ENCODE assay signal across 9 cellular contexts in genomic region chr9:136319244-136319643, GRCh38. TPM values are rescaled to one million over a fixed set of nuclear protein-coding genes. Genes with fewer than 3 reads are reported as not detected.
A peak's percentile ranks its signal among the peaks of the same experiment; 100 is the strongest.
DNase-seq lines count a peak whose midpoint lies in the region; ATAC-seq, FAIRE-seq and TF ChIP-seq lines count a peak whose summit lies in the region.
"Not testable (repeated sequence)": the region's sequence is repeated elsewhere in the genome, so short reads cannot be mapped to it uniquely, and the experiment has no call there.
"Had no signal": no experiment of that assay in that cellular context is flagged by ENCODE, and none has a peak within 500 bp of the region (broad histone marks: within the 10 kb centered on the region; RNA-seq: fewer than 3 reads in every experiment).

No MANE protein-coding gene starts in this region.

- peak overlapping the region; percentile 98 for H3K4me2 ChIP-seq in BLaER1
- peak overlapping the region; percentile 31 for H3K4me2 ChIP-seq in DOHH2 (ENCODE audit: low read length)
- not testable (repeated sequence) for H3K4me2 ChIP-seq in K562 (ENCODE audit: insufficient read depth, low read length)

- intact Hi-C loops in K562 (cut with micrococcal nuclease); left ventricle myocardium superior (cut with micrococcal nuclease): not testable (repeated sequence)

- H3K4me1 ChIP-seq in BLaER1 (peaks cover 70% of the 10 kb centered on the region), DOHH2 (ENCODE audit: control insufficient read depth, low read length) (peaks cover 38% of the 10 kb centered on the region), K562 (replicated peaks in 1 of 2; ENCODE audit: control insufficient read depth in 2 of 2, insufficient read depth in 2 of 2, low read length in 2 of 2) (peaks cover 0 to 37% of the 10 kb centered on the region in 2 experiments; a peak in 2 of 5 replicates)

- POLR2A ChIA-PET in K562 (lab: Yijun Ruan, JAX), result interaction anchor here (0.6 kb wide), 1 partner anchor 37 kb away, joined by 3 read pairs; no protein-coding TSS in a partner anchor

- not testable (repeated sequence) for H3F3A ChIP-seq in DOHH2 (ENCODE audit: control insufficient read depth, insufficient read depth)

- CTCF ChIA-PET in K562 (lab: Yijun Ruan, JAX; ENCODE audit: low intra/inter-chr PET ratio), result not testable (repeated sequence)

- not testable (repeated sequence) for TF ChIP-seq POLR2A in K562 (conservative IDR thresholded peaks at IDR 0.05)

- peaks cover 23% of the 10 kb centered on the region for H3K9me3 ChIP-seq in BLaER1
- peaks cover 20% of the 10 kb centered on the region for H3K9me3 ChIP-seq in DOHH2 (ENCODE audit: control insufficient read depth, insufficient read depth, low read length)
- H3K9me3 ChIP-seq in K562 (replicated peaks; ENCODE audit: control insufficient read depth, insufficient read depth, low read depth, low read length), result not testable (repeated sequence)

- not testable (repeated sequence) for H2AFZ ChIP-seq in K562 (ENCODE audit: low read depth, low read length)

- FAIRE-seq in K562 (lab: Jason Lieb, UNC), result not testable (repeated sequence)

- peak overlapping the region; percentile 52 for H3K4me3 ChIP-seq in BLaER1
- not testable (repeated sequence) for H3K4me3 ChIP-seq in DOHH2 (ENCODE audit: low read length); K562

- not testable (repeated sequence) for H3K27me3 ChIP-seq in BLaER1; DOHH2 (ENCODE audit: control insufficient read depth, low read length)
- peaks cover 19 to 52% of the 10 kb centered on the region in 2 experiments; a peak in 4 of 5 replicates for H3K27me3 ChIP-seq in K562 (ENCODE audit: control insufficient read depth in 2 of 2, insufficient read depth in 2 of 2, low read length in 2 of 2)

- H3K36me3 ChIP-seq in BLaER1, result 0 out of 2 replicates have a peak, but pooled peaks cover 11% of the 10 kb centered on the region
- H3K36me3 ChIP-seq in DOHH2 (ENCODE audit: control insufficient read depth, low read length); K562 (ENCODE audit: control insufficient read depth, insufficient read depth, low read length): not testable (repeated sequence)

- not testable (repeated sequence) for H3K9me1 ChIP-seq in K562 (ENCODE audit: control insufficient read depth, insufficient read depth, low read length)

- not testable (repeated sequence) for DNase-seq in K562 (ENCODE audit: extremely low read depth in 1 of 4, low spot score in 3 of 4)
- peak; percentile 3 for DNase-seq in left ventricle myocardium superior

- TF ChIP-seq RAD21 in K562 (CRISPR knock-in tag; conservative IDR thresholded peaks at IDR 0.05 in 1 of 2, IDR thresholded peaks at IDR 0.05 in 1 of 2), result not testable (repeated sequence)

- not testable (repeated sequence) for ATAC-seq in K562, left ventricle myocardium superior

- BruUV-seq in K562 (replicated peaks; lab: Mats Ljungman, UMichigan), result not testable (repeated sequence)

- peak overlapping the region; percentile 91 for H3K27ac ChIP-seq in BLaER1
- H3K27ac ChIP-seq in DOHH2 (ENCODE audit: low read depth, low read length); K562 (ENCODE audit: extremely low read depth, low read depth, low read length): not testable (repeated sequence)

- not testable (repeated sequence) for TF ChIP-seq CTCF in DOHH2 (IDR thresholded peaks at IDR 0.05; ENCODE audit: low read depth, low read length, poor library complexity, severe bottlenecking); K562 (IDR thresholded peaks at IDR 0.05 in 2 of 3, conservative IDR thresholded peaks at IDR 0.05 in 1 of 3; ENCODE audit: insufficient read depth in 2 of 3, low read depth in 1 of 3, low read length in 3 of 3)

- H4K20me1 ChIP-seq in BLaER1; DOHH2 (ENCODE audit: control insufficient read depth, insufficient read depth, low read depth, low read length); K562 (replicated peaks; ENCODE audit: control insufficient read depth, insufficient read depth, low read length): not testable (repeated sequence)

- in situ Hi-C loops in K562 (cut with MboI), result not testable (repeated sequence)

- H3K9ac ChIP-seq in BLaER1, result peak overlapping the region; percentile 72; the same call in 1 of the 2 replicates
- H3K9ac ChIP-seq in K562 (ENCODE audit: insufficient read depth in 1 of 2, low read depth in 2 of 2, low read length in 2 of 2), result not testable (repeated sequence)

- not testable (repeated sequence) for H3K9me2 ChIP-seq in DOHH2 (replicated peaks; ENCODE audit: control insufficient read depth, low read length)

- 56% methylated on average over 14 of the region's 14 CpGs for WGBS in K562 (ENCODE audit: insufficient coverage, low coverage, missing lambda C conversion rate)

- not testable (repeated sequence) for H3K79me2 ChIP-seq in DOHH2 (ENCODE audit: control insufficient read depth, low read length); K562 (ENCODE audit: control insufficient read depth, insufficient read depth, low read length)

- not testable (repeated sequence) for TF ChIP-seq EP300 in K562 (IDR thresholded peaks at IDR 0.05; ENCODE audit: low read length)

RNA-seq across cellular contexts. Expression of gene GPSM1, which starts 8.1 kb away (rescaled TPM):
- total RNA-seq in K562 (2011; cell fraction: chromatin; rRNA removed; ENCODE audit: low replicate concordance), result 13.9 and 58.1 TPM in 2 replicates
- total RNA-seq in K562 (2011; cell fraction: nucleolus; rRNA removed), result 30.3 and 36.2 TPM in 2 replicates
- 16.3 and 19.9 TPM in 2 replicates for total RNA-seq in K562 (2011; cell fraction: nucleoplasm; rRNA removed)
- total RNA-seq in K562 (2014; rRNA removed) (12.7 and 16.0 TPM in 2 replicates), K562 (2014; rRNA removed; fragmentation: Illumina TruSeq; extraction: Trizol) (0.54 and 0.76 TPM in 2 replicates), K562 (2015; rRNA removed; fragmentation: Illumina TruSeq; extraction: Trizol) (3.1 and 4.1 TPM in 2 replicates), K562 (2021) (12.4 and 14.2 TPM in 2 replicates), left ventricle myocardium superior (61.7 TPM)
- polyA plus RNA-seq in K562 (2011; rRNA removed) (5.4 and 6.7 TPM in 2 replicates), K562 (2014; fragmentation: Illumina TruSeq; extraction: Trizol) (1.9 and 5.2 TPM in 2 replicates), K562 (2014; fragmentation: Nextera tagmentation; extraction: Ambion mirVana) (under 1 TPM; 0.04 to 0.10 TPM), K562 (2014; rRNA removed) (9.2 and 10.1 TPM in 2 replicates)
- polyA plus RNA-seq in K562 (2011; cell fraction: cytosol; rRNA removed), result 5.4 and 23.3 TPM in 2 replicates
- 21.3 and 47.7 TPM in 2 replicates for polyA plus RNA-seq in K562 (2011; cell fraction: nucleus; rRNA removed)
- 5.3 and 13.8 TPM in 2 replicates for polyA plus RNA-seq in K562 (2012)
- 1.4 and 3.0 TPM in 2 replicates for polyA minus RNA-seq in K562 (2011; rRNA and poly(A)+ RNA removed)
- 7.8 and 9.2 TPM in 2 replicates for polyA minus RNA-seq in K562 (2011; cell fraction: cytosol; rRNA and poly(A)+ RNA removed)
- 12.7 and 13.3 TPM in 2 replicates for polyA minus RNA-seq in K562 (2011; cell fraction: nucleus; rRNA and poly(A)+ RNA removed)

RNA-seq across cellular contexts. Expression of gene CCDC187, which starts 15.3 kb away (rescaled TPM):
- total RNA-seq in K562 (2011; cell fraction: chromatin; rRNA removed; ENCODE audit: low replicate concordance), result 0.53 TPM in 1 of 2 replicates, not detected in the other
- 0.13 and 0.33 TPM in 2 replicates for total RNA-seq in K562 (2011; cell fraction: nucleolus; rRNA removed)
- total RNA-seq in K562 (2011; cell fraction: nucleoplasm; rRNA removed), result 0.15 and 0.46 TPM in 2 replicates
- total RNA-seq in K562 (2014; rRNA removed) (not detected in 2 replicates), K562 (2014; rRNA removed; fragmentation: Illumina TruSeq; extraction: Trizol) (not detected in 2 replicates), K562 (2015; rRNA removed; fragmentation: Illumina TruSeq; extraction: Trizol) (not detected in 2 replicates), K562 (2021) (0.02 TPM in 1 of 2 replicates, not detected in the other), left ventricle myocardium superior (not detected)
- polyA plus RNA-seq in K562 (2011; rRNA removed) (not detected in 2 replicates), K562 (2014; fragmentation: Illumina TruSeq; extraction: Trizol) (not detected in 2 replicates), K562 (2014; fragmentation: Nextera tagmentation; extraction: Ambion mirVana) (not detected), K562 (2014; rRNA removed) (not detected in 2 replicates)
- 0.07 TPM in 1 of 2 replicates, not detected in the other for polyA plus RNA-seq in K562 (2011; cell fraction: cytosol; rRNA removed)
- 0.01 and 0.40 TPM in 2 replicates for polyA plus RNA-seq in K562 (2011; cell fraction: nucleus; rRNA removed)
- polyA plus RNA-seq in K562 (2012), result 0.04 TPM in 1 of 2 replicates, not detected in the other
- not detected in 2 replicates for polyA minus RNA-seq in K562 (2011; rRNA and poly(A)+ RNA removed)
- polyA minus RNA-seq in K562 (2011; cell fraction: cytosol; rRNA and poly(A)+ RNA removed), result not detected in 2 replicates
- polyA minus RNA-seq in K562 (2011; cell fraction: nucleus; rRNA and poly(A)+ RNA removed), result 0.11 and 0.27 TPM in 2 replicates
- total RNA-seq: A673; CD4-positive, alpha-beta T cell; Daoy had no signal
- polyA plus RNA-seq: AG04450, BJ had no signal

RNA-seq across cellular contexts. Expression of gene DNLZ, which starts 44.3 kb away (rescaled TPM):
- 3.5 and 12.0 TPM in 2 replicates for total RNA-seq in K562 (2011; cell fraction: chromatin; rRNA removed; ENCODE audit: low replicate concordance)
- 9.3 and 11.7 TPM in 2 replicates for total RNA-seq in K562 (2011; cell fraction: nucleolus; rRNA removed)
- total RNA-seq in K562 (2011; cell fraction: nucleoplasm; rRNA removed), result 3.4 and 4.8 TPM in 2 replicates
- total RNA-seq in K562 (2014; rRNA removed), result 44.6 and 56.7 TPM in 2 replicates
- total RNA-seq in K562 (2014; rRNA removed; fragmentation: Illumina TruSeq; extraction: Trizol), result 2.2 and 3.4 TPM in 2 replicates
- 10.0 and 10.8 TPM in 2 replicates for total RNA-seq in K562 (2015; rRNA removed; fragmentation: Illumina TruSeq; extraction: Trizol)
- total RNA-seq in K562 (2021), result 25.6 and 25.8 TPM in 2 replicates
- 3.1 and 3.2 TPM in 2 replicates for polyA plus RNA-seq in K562 (2011; rRNA removed)
- 7.6 and 27.3 TPM in 2 replicates for polyA plus RNA-seq in K562 (2011; cell fraction: cytosol; rRNA removed)
- polyA plus RNA-seq in K562 (2011; cell fraction: nucleus; rRNA removed), result 4.2 and 7.4 TPM in 2 replicates
- 8.5 and 15.9 TPM in 2 replicates for polyA plus RNA-seq in K562 (2012)
- 2.2 and 4.2 TPM in 2 replicates for polyA plus RNA-seq in K562 (2014; fragmentation: Illumina TruSeq; extraction: Trizol)
- polyA plus RNA-seq in K562 (2014; fragmentation: Nextera tagmentation; extraction: Ambion mirVana), result under 1 TPM; 0.17 to 0.36 TPM
- 22.1 and 29.8 TPM in 2 replicates for polyA plus RNA-seq in K562 (2014; rRNA removed)
- polyA minus RNA-seq in K562 (2011; rRNA and poly(A)+ RNA removed), result 0.28 TPM in 1 of 2 replicates, not detected in the other
- 2.6 and 3.4 TPM in 2 replicates for polyA minus RNA-seq in K562 (2011; cell fraction: cytosol; rRNA and poly(A)+ RNA removed)
- polyA minus RNA-seq in K562 (2011; cell fraction: nucleus; rRNA and poly(A)+ RNA removed), result 2.9 and 3.6 TPM in 2 replicates
- 40.2 TPM for total RNA-seq in left ventricle myocardium superior

RNA-seq across cellular contexts. Expression of gene CARD9, which starts 54.2 kb away (rescaled TPM):
- total RNA-seq in K562 (2011; cell fraction: chromatin; rRNA removed; ENCODE audit: low replicate concordance), result 37.4 and 149 TPM in 2 replicates
- 92.6 and 92.9 TPM in 2 replicates for total RNA-seq in K562 (2011; cell fraction: nucleolus; rRNA removed)
- total RNA-seq in K562 (2011; cell fraction: nucleoplasm; rRNA removed), result 39.7 and 46.5 TPM in 2 replicates
- total RNA-seq in K562 (2014; rRNA removed) (37.6 and 40.1 TPM in 2 replicates), K562 (2014; rRNA removed; fragmentation: Illumina TruSeq; extraction: Trizol) (3.5 and 3.6 TPM in 2 replicates), K562 (2015; rRNA removed; fragmentation: Illumina TruSeq; extraction: Trizol) (14.6 and 15.8 TPM in 2 replicates), K562 (2021) (35.6 and 42.7 TPM in 2 replicates), left ventricle myocardium superior (0.79 TPM)
- polyA plus RNA-seq in K562 (2011; rRNA removed) (9.7 and 27.8 TPM in 2 replicates), K562 (2014; fragmentation: Illumina TruSeq; extraction: Trizol) (4.7 and 13.2 TPM in 2 replicates), K562 (2014; fragmentation: Nextera tagmentation; extraction: Ambion mirVana) (1 to 10 TPM; 1.7 to 2.0 TPM), K562 (2014; rRNA removed) (40.4 and 53.0 TPM in 2 replicates)
- polyA plus RNA-seq in K562 (2011; cell fraction: cytosol; rRNA removed), result 10.5 and 13.4 TPM in 2 replicates
- 231 and 234 TPM in 2 replicates for polyA plus RNA-seq in K562 (2011; cell fraction: nucleus; rRNA removed)
- polyA plus RNA-seq in K562 (2012), result 21.9 and 61.0 TPM in 2 replicates
- 4.8 and 5.0 TPM in 2 replicates for polyA minus RNA-seq in K562 (2011; rRNA and poly(A)+ RNA removed)
- polyA minus RNA-seq in K562 (2011; cell fraction: cytosol; rRNA and poly(A)+ RNA removed), result 7.2 and 12.8 TPM in 2 replicates
- polyA minus RNA-seq in K562 (2011; cell fraction: nucleus; rRNA and poly(A)+ RNA removed), result 25.8 and 55.4 TPM in 2 replicates
